ENCODE assay signal across 4 cellular contexts in genomic region chr2:183916041-183916440, GRCh38.
DNase-seq lines count a peak whose midpoint lies in the region; ATAC-seq and TF ChIP-seq lines count a peak whose summit lies in the region.
"Not testable (repeated sequence)": the region's sequence is repeated elsewhere in the genome, so short reads cannot be mapped to it uniquely, and the experiment has no call there.

No MANE protein-coding gene starts in this region.

- not testable (repeated sequence) for H3K4me1 ChIP-seq in body of pancreas, stomach, thyroid gland

- intact Hi-C loops in body of pancreas (cut with DNase I); stomach (cut with DNase I; ENCODE audit: low total_unique reads); thyroid gland (cut with DNase I): not testable (repeated sequence)

- not testable (repeated sequence) for H3K36me3 ChIP-seq in body of pancreas (replicated peaks in 1 of 2; ENCODE audit: insufficient read depth in 1 of 2, low read depth in 2 of 2); stomach; thyroid gland

- not testable (repeated sequence) for H3K27me3 ChIP-seq in body of pancreas, stomach, thyroid gland

- TF ChIP-seq CTCF in body of pancreas (IDR thresholded peaks at IDR 0.05); stomach (IDR thresholded peaks at IDR 0.05); thyroid gland (IDR thresholded peaks at IDR 0.05): not testable (repeated sequence)

- ATAC-seq in body of pancreas: not testable (repeated sequence)

- H3K9me3 ChIP-seq in body of pancreas, stomach, thyroid gland: not testable (repeated sequence)

- H3K4me3 ChIP-seq in body of pancreas; stomach; thyroid gland (replicated peaks in 1 of 3): not testable (repeated sequence)

- DNase-seq in NCI-H748 (lab: John Stamatoyannopoulos, UW; ENCODE audit: unreplicated experiment): peak; percentile 21
- DNase-seq in body of pancreas: peak in 3 of 4 donors; percentile 18 to 63 (median 48)
- peak; percentile 29 for DNase-seq in stomach
- peak; percentile 47 to 66 for DNase-seq in thyroid gland

- WGBS in body of pancreas, 2 donors: 25 to 30% methylated on average over 3 of the region's 3 CpGs
- 28 to 46% (median 34%) methylated on average over 2 to 3 of the region's 3 CpGs for WGBS in stomach, 5 donors
- 47 to 75% methylated on average over 3 of the region's 3 CpGs for WGBS in thyroid gland, 2 donors

- TF ChIP-seq POLR2A in body of pancreas (IDR thresholded peaks at IDR 0.05); stomach (IDR thresholded peaks at IDR 0.05); thyroid gland (IDR thresholded peaks at IDR 0.05): not testable (repeated sequence)

- not testable (repeated sequence) for H3K27ac ChIP-seq in body of pancreas, stomach, thyroid gland

- TF ChIP-seq EP300 in stomach (IDR thresholded peaks at IDR 0.05): not testable (repeated sequence)
